Comparison of ENCODE assay signal across 12 cellular contexts in the genomic region with DNA sequence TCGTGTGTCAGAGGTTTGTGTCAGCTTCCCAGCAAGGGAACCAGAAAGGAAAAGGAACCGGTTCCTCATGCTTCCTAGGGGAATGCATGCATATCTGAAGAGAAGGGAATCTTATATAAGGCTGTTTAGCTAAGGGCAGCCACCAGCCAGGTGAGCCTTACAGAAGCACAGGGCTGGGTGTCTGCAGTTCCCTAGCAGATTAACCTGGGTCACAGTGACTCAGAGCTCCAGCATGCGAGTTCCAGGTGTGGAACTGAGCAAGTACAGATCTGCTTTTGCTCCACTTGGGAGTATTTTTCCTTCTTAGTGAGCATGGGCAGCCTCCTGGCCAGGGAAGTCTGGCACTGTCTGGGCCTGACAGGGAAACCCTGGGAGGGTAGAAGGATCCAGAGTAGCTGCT. TPM values are rescaled to one million over a fixed set of nuclear protein-coding genes. Genes with fewer than 3 reads are reported as not detected.
A peak's percentile ranks its signal among the peaks of the same experiment; 100 is the strongest.
DNase-seq lines count a peak whose midpoint lies in the region; ATAC-seq, FAIRE-seq and TF ChIP-seq lines count a peak whose summit lies in the region.
"Had no signal": no experiment of that assay in that cellular context is flagged by ENCODE, and none has a peak within 500 bp of the region (broad histone marks: within the 10 kb centered on the region; RNA-seq: fewer than 3 reads in every experiment).

No MANE protein-coding gene starts in this region.

- DNase-seq in GM23338 (ENCODE audit: low spot score) (no peak), WERI-Rb-1 (no peak), kidney (peak; percentile 84), spleen (peak; percentile 16), NCI-H2107 treated with DMSO at 0.1 percent for 48 hours (lab: John Stamatoyannopoulos, UW; ENCODE audit: unreplicated experiment) (no peak), HTR-8/SVneo (ENCODE audit: insufficient read length, low spot score) (no peak)
- DNase-seq: NCI-H1048 had no signal

- H3K27me3 ChIP-seq in GM23338 (ENCODE audit: insufficient read depth) = no peaks in the 10 kb centered on the region
- H3K27me3 ChIP-seq in WERI-Rb-1 (ENCODE audit: insufficient read depth, low read depth, severe bottlenecking) = no peaks in the 10 kb centered on the region
- no peaks in the 10 kb centered on the region for H3K27me3 ChIP-seq in spleen (replicated peaks in 1 of 7)
- H3K27me3 ChIP-seq: SJSA1 had no signal

- peak overlapping the region in 1 of 2 donors; percentile 57 for H3K9ac ChIP-seq in kidney (ENCODE audit: low read length in 2 of 2)

- H3K36me3 Mint-ChIP-seq in GM23338 (ENCODE audit: low read depth) = peaks cover 2% of the 10 kb centered on the region; the same call in 1 of the 3 replicates

- no peaks in the 10 kb centered on the region for H3K9me3 ChIP-seq in WERI-Rb-1 (ENCODE audit: severe bottlenecking)
- H3K9me3 ChIP-seq in kidney (ENCODE audit: control insufficient read depth in 1 of 2, low read length in 2 of 2) = no peaks in the 10 kb centered on the region
- no peaks in the 10 kb centered on the region for H3K9me3 ChIP-seq in spleen
- H3K9me3 ChIP-seq: SJSA1 had no signal

- no peak for FAIRE-seq in kidney (lab: Jason Lieb, UNC)
- no peak for FAIRE-seq in HTR-8/SVneo (lab: Jason Lieb, UNC)
- FAIRE-seq: endometrium had no signal

- H3K9me2 ChIP-seq in GM23338 (ENCODE audit: insufficient read depth) = no peaks in the 10 kb centered on the region

- no peak overlapping the region for H2AFZ ChIP-seq in GM23338

- no peaks in the 10 kb centered on the region for H3K79me2 ChIP-seq in GM23338 (replicated peaks; ENCODE audit: insufficient read depth)

- H3K4me1 ChIP-seq in GM23338 (ENCODE audit: insufficient read depth) (no peaks in the 10 kb centered on the region; the same call in 1 of the 2 replicates), kidney (ENCODE audit: control insufficient read depth in 1 of 2, insufficient read depth in 1 of 2, low read depth in 1 of 2, low read length in 2 of 2) (peaks cover 14 to 19% of the 10 kb centered on the region in 2 donors), spleen (peaks cover 0 to 11% (median 8%) of the 10 kb centered on the region in 6 donors)

- no peak overlapping the region for H3K4me3 ChIP-seq in GM23338
- no peak overlapping the region for H3K4me3 ChIP-seq in WERI-Rb-1 (ENCODE audit: low read depth, low read length)
- H3K4me3 ChIP-seq in kidney (ENCODE audit: low read length in 2 of 2) = no peak overlapping the region
- no peak overlapping the region for H3K4me3 ChIP-seq in spleen
- H3K4me3 ChIP-seq: SJSA1 had no signal

- H3K9me3 Mint-ChIP-seq in GM23338 = no peaks in the 10 kb centered on the region
- H3K9me3 Mint-ChIP-seq: naive thymus-derived CD4-positive, alpha-beta T cell had no signal

- no peak overlapping the region for H3K4me2 ChIP-seq in GM23338

- intact Hi-C loops in kidney (cut with DNase I) (no loop called here), spleen (cut with DNase I; ENCODE audit: low total_unique reads) (no loop called here)

- H3K4me3 Mint-ChIP-seq in GM23338 = no peak overlapping the region
- H3K4me3 Mint-ChIP-seq: naive thymus-derived CD4-positive, alpha-beta T cell had no signal

- ATAC-seq in GM23338 (no peak), HG03457 (IDR thresholded peaks at IDR 0.05; ENCODE audit: unreplicated experiment) (no peak), GM18870 (IDR thresholded peaks at IDR 0.05; ENCODE audit: unreplicated experiment) (no peak)

- no peak for TF ChIP-seq CTCF in GM23338 (conservative IDR thresholded peaks at IDR 0.05; ENCODE audit: low read depth in 2 of 2)
- no peak for TF ChIP-seq CTCF in WERI-Rb-1 (IDR thresholded peaks at IDR 0.05; ENCODE audit: low read depth, low read length)
- TF ChIP-seq CTCF in kidney (IDR thresholded peaks at IDR 0.05; ENCODE audit: borderline replicate concordance, extremely low read depth, insufficient read depth) = no peak
- TF ChIP-seq CTCF in spleen (IDR thresholded peaks at IDR 0.05 in 8 of 11, conservative IDR thresholded peaks at IDR 0.05 in 3 of 11) = no peak

- H3K4me1 Mint-ChIP-seq in GM23338 = peaks cover 17% of the 10 kb centered on the region; the same call in 2 of the 3 replicates

- TF ChIP-seq POLR2A in spleen (IDR thresholded peaks at IDR 0.05) = no peak

- no peaks in the 10 kb centered on the region for H3F3A ChIP-seq in GM23338 (replicated peaks; ENCODE audit: low read depth)

- H3K36me3 ChIP-seq in GM23338 (ENCODE audit: insufficient read depth) = no peaks in the 10 kb centered on the region; the same call in 1 of the 2 replicates
- no peaks in the 10 kb centered on the region for H3K36me3 ChIP-seq in WERI-Rb-1
- peaks cover 0 to 3% of the 10 kb centered on the region in 2 donors for H3K36me3 ChIP-seq in kidney (ENCODE audit: control insufficient read depth in 1 of 2, insufficient read depth in 2 of 2, low read length in 2 of 2)
- peaks cover 0 to 47% (median 13%) of the 10 kb centered on the region in 6 donors for H3K36me3 ChIP-seq in spleen

- WGBS in spleen, 5 donors = 88 to 96% (median 90%) methylated on average over 3 of the region's 3 CpGs

- H3K27ac Mint-ChIP-seq in GM23338 = peak overlapping the region; percentile 52
- H3K27ac Mint-ChIP-seq: naive thymus-derived CD4-positive, alpha-beta T cell had no signal

- 0 out of 2 replicates have a peak, but pooled peaks cover 3% of the 10 kb centered on the region for H4K20me1 ChIP-seq in GM23338 (replicated peaks; ENCODE audit: insufficient read depth)

- peaks cover 6% of the 10 kb centered on the region for H3K27me3 Mint-ChIP-seq in GM23338 (ENCODE audit: insufficient read depth, low read depth, poor library complexity)
- H3K27me3 Mint-ChIP-seq: naive thymus-derived CD4-positive, alpha-beta T cell had no signal

- H3K27ac ChIP-seq in GM23338 (ENCODE audit: low read depth) = peak overlapping the region; percentile 85; the same call in 1 of the 2 replicates
- peak overlapping the region; percentile 32; the same call in 1 of the 2 replicates for H3K27ac ChIP-seq in WERI-Rb-1
- H3K27ac ChIP-seq in kidney (ENCODE audit: low read depth in 2 of 2, low read length in 2 of 2) = peak overlapping the region; percentile 73 to 79
- no peak overlapping the region for H3K27ac ChIP-seq in spleen
- H3K27ac ChIP-seq: SJSA1 had no signal

TF ChIP-seq in GM23338, 12 proteins besides CTCF, POLR2A, EP300 and RAD21:
- no peak for TF ChIP-seq EZH2 (IDR thresholded peaks at IDR 0.05; ENCODE audit: low read depth, unreplicated experiment)
- TF ChIP-seq, protein P1, sequence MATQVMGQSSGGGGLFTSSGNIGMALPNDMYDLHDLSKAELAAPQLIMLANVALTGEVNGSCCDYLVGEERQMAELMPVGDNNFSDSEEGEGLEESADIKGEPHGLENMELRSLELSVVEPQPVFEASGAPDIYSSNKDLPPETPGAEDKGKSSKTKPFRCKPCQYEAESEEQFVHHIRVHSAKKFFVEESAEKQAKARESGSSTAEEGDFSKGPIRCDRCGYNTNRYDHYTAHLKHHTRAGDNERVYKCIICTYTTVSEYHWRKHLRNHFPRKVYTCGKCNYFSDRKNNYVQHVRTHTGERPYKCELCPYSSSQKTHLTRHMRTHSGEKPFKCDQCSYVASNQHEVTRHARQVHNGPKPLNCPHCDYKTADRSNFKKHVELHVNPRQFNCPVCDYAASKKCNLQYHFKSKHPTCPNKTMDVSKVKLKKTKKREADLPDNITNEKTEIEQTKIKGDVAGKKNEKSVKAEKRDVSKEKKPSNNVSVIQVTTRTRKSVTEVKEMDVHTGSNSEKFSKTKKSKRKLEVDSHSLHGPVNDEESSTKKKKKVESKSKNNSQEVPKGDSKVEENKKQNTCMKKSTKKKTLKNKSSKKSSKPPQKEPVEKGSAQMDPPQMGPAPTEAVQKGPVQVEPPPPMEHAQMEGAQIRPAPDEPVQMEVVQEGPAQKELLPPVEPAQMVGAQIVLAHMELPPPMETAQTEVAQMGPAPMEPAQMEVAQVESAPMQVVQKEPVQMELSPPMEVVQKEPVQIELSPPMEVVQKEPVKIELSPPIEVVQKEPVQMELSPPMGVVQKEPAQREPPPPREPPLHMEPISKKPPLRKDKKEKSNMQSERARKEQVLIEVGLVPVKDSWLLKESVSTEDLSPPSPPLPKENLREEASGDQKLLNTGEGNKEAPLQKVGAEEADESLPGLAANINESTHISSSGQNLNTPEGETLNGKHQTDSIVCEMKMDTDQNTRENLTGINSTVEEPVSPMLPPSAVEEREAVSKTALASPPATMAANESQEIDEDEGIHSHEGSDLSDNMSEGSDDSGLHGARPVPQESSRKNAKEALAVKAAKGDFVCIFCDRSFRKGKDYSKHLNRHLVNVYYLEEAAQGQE (IDR thresholded peaks at IDR 0.05; ENCODE audit: unreplicated experiment) = no peak
- TF ChIP-seq CREB1 (CRISPR knock-in tag; IDR thresholded peaks at IDR 0.05; ENCODE audit: low read depth) = no peak
- TF ChIP-seq STAT1 (IDR thresholded peaks at IDR 0.05; ENCODE audit: unreplicated experiment) = no peak
- no peak for TF ChIP-seq NANOG (IDR thresholded peaks at IDR 0.05; ENCODE audit: borderline replicate concordance)

RNA-seq across cellular contexts. Expression of a gene that starts 1.0 kb away (rescaled TPM):
- total RNA-seq in GM23338 (2014; rRNA removed; shearing (Covaris generic)) = not detected in 2 replicates
- not detected in 2 replicates for polyA plus RNA-seq in GM23338 (2016; fragmentation: Nextera tagmentation; extraction: Ambion mirVana)
- total RNA-seq in kidney = 3.6 TPM
- polyA plus RNA-seq in kidney (ENCODE audit: insufficient read depth, low read depth, low replicate concordance) = 10.0 TPM
- not detected for total RNA-seq in spleen
- polyA plus RNA-seq in spleen = under 1 TPM; 0.10 to 0.52 (median 0.18) TPM
- total RNA-seq: SJSA1 had no signal
- polyA plus RNA-seq: naive thymus-derived CD4-positive, alpha-beta T cell had no signal

RNA-seq across cellular contexts. Expression of a gene that starts 12.6 kb away (rescaled TPM):
- not detected in 2 replicates for total RNA-seq in GM23338 (2014; rRNA removed; shearing (Covaris generic))
- 0.15 TPM in 1 of 2 replicates, not detected in the other for polyA plus RNA-seq in GM23338 (2016; fragmentation: Nextera tagmentation; extraction: Ambion mirVana)
- total RNA-seq in kidney = 28.8 TPM
- polyA plus RNA-seq in kidney (ENCODE audit: insufficient read depth, low read depth, low replicate concordance) = 100 TPM
- total RNA-seq in spleen = under 1 TPM in 2 of 7 donors, not detected in 5; 0.19 to 0.32 TPM
- under 1 TPM; 0.11 to 0.42 (median 0.15) TPM for polyA plus RNA-seq in spleen
- total RNA-seq: naive thymus-derived CD4-positive, alpha-beta T cell had no signal
- polyA plus RNA-seq: naive thymus-derived CD4-positive, alpha-beta T cell had no signal

RNA-seq across cellular contexts. Expression of a gene that starts 17.9 kb away (rescaled TPM):
- not detected in 2 replicates for total RNA-seq in GM23338 (2014; rRNA removed; shearing (Covaris generic))
- polyA plus RNA-seq in GM23338 (2016; fragmentation: Nextera tagmentation; extraction: Ambion mirVana) = not detected in 2 replicates
- 1.6 TPM for total RNA-seq in kidney
- 0.77 TPM for polyA plus RNA-seq in kidney (ENCODE audit: insufficient read depth, low read depth, low replicate concordance)
- total RNA-seq in spleen = not detected
- polyA plus RNA-seq in spleen = not detected
- total RNA-seq: naive thymus-derived CD4-positive, alpha-beta T cell; SJSA1 had no signal
- polyA plus RNA-seq: naive thymus-derived CD4-positive, alpha-beta T cell had no signal

Comparison
In these comparisons a context has a peak if more than half of its experiments do, and no peak if none do; other contexts are left out.
1. DNase-seq: peak in kidney (single experiment) and spleen (single experiment); none in GM23338 (single experiment), WERI-Rb-1 (single experiment), NCI-H2107 treated with DMSO at 0.1 percent for 48 hours (single experiment) and HTR-8/SVneo (single experiment).
2. H3K27ac ChIP-seq: peak in GM23338 (single experiment), WERI-Rb-1 (single experiment) and kidney (2 of 2); none in spleen (0 of 8).
3. RNA of a gene that starts 12.6 kb away (total RNA-seq): 28.8 TPM in kidney (single experiment); 0.19 to 0.32 TPM in spleen and not detected in GM23338; every median in the first group is over 10 times any median in the second.